In the genomic region with DNA sequence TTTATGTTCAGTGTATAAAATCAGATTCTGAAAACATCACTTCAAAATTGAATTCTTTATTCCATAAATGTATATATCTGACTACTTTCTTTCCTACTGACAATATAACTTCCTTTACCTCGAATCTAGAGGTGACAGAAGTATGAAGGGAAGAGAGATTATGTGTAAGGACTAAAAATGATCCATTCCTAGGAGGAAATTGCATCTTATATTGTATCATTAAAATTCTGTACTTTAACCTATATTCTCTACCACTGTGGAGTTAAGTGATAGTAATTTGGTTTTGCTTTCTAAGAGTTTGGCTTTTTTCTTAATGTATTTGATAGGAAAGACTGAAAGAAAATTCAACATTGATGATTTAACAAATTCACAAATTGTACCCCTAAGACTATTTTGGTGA, we compare ENCODE assay signal across 31 cellular contexts. TPM values are rescaled to one million over a fixed set of nuclear protein-coding genes. Genes with fewer than 3 reads are reported as not detected.
"Had no signal": no experiment of that assay in that cellular context is flagged by ENCODE, and none has a peak within 500 bp of the region (broad histone marks: within the 10 kb centered on the region; RNA-seq: fewer than 3 reads in every experiment).

No MANE protein-coding gene starts in this region.

- H3K9me3 ChIP-seq: stomach, suprapubic skin, testis, thoracic aorta, thyroid gland, tibial artery, tibial nerve, transverse colon, upper lobe of left lung, upper lobe of right lung, uterus, vagina had no signal

- H3K36me3 ChIP-seq: stomach, suprapubic skin, thoracic aorta, thyroid gland, tibial artery, tibial nerve, transverse colon, upper lobe of left lung, upper lobe of right lung, uterus, vagina had no signal

- H3K27ac ChIP-seq: stomach, suprapubic skin, testis, thoracic aorta, thyroid gland, tibial artery, tibial nerve, transverse colon, upper lobe of left lung, upper lobe of right lung, uterus, vagina had no signal

- H3K4me1 ChIP-seq: stomach, suprapubic skin, testis, thyroid gland, tibial artery, tibial nerve, upper lobe of left lung, upper lobe of right lung, uterus, vagina had no signal

- DNase-seq: stimulated activated CD4-positive, alpha-beta T cell treated with anti-CD3 and anti-CD28 coated beads, Interleukin-2, amount 100 ng/mL, for 48 hours; stimulated activated CD4-positive, alpha-beta T cell treated with anti-CD3 and anti-CD28 coated beads, Interleukin-4, amount 100 ng/mL, for 1 hour; stimulated activated CD4-positive, alpha-beta T cell treated with anti-CD3 and anti-CD28 coated beads, Interleukin-4, amount 100 ng/mL, for 24 hours; stimulated activated CD4-positive, alpha-beta T cell treated with anti-CD3 and anti-CD28 coated beads, Interleukin-4, amount 100 ng/mL, for 4 hours; stimulated activated CD8-positive, alpha-beta memory T cell treated with anti-CD3 and anti-CD28 coated beads, Interleukin-4, amount 100 ng/mL, for 48 hours; stimulated activated naive B cell treated with anti-CD40 and anti-IgM and Interleukin-4, amounts not matched to agents 10 μg/mL and 1 μg/mL and 100 μg/mL, for 72 hours; stimulated activated naive CD4-positive, alpha-beta T cell; stimulated activated naive CD4-positive, alpha-beta T cell treated with Interleukin-2 at 50 U/mL for 16 hours; stimulated activated naive CD8-positive, alpha-beta T cell treated with anti-CD3 and anti-CD28 coated beads, Interleukin-15, amount 100 ng/mL, for 72 hours; stimulated activated naive CD8-positive, alpha-beta T cell treated with anti-CD3 and anti-CD28 coated beads, Interleukin-15, Interleukin-2, amounts not matched to agents 100 U/mL and 50 U/mL, for 24 hours; stomach; substantia nigra; testis; thyroid gland; tibial artery; transverse colon; trophoblast cell; upper lobe of left lung; upper lobe of right lung; uterus had no signal

- ATAC-seq: stimulated activated effector memory CD8-positive, alpha-beta T cell treated with anti-CD3 and anti-CD28 coated beads, Interleukin-12 subunit alpha, Interleukin-12 subunit beta, amount 100 ng/mL, for 72 hours; stimulated activated memory B cell treated with anti-CD40 and anti-IgM and Interleukin-4, amounts not matched to agents 10 μg/mL and 1 μg/mL and 100 μg/mL, for 72 hours; stimulated activated naive B cell treated with anti-CD40 and anti-IgM and Interleukin-4, amounts not matched to agents 10 μg/mL and 1 μg/mL and 100 μg/mL, for 72 hours; stimulated activated naive CD8-positive, alpha-beta T cell treated with anti-CD3 and anti-CD28 coated beads, Interleukin-15, amount 100 ng/mL, for 72 hours; stimulated activated naive CD8-positive, alpha-beta T cell treated with anti-CD3 and anti-CD28 coated beads, Interleukin-15, Interleukin-2, amounts not matched to agents 100 U/mL and 50 U/mL, for 24 hours; upper lobe of right lung had no signal

- FAIRE-seq: urothelium cell line had no signal

- H3K4me3 ChIP-seq: stomach, suprapubic skin, testis, thoracic aorta, thyroid gland, tibial artery, tibial nerve, transverse colon, upper lobe of left lung, upper lobe of right lung, uterus, vagina had no signal

RNA-seq across cellular contexts. Expression of a gene that starts 11.4 kb away (rescaled TPM):
- total RNA-seq: stomach, subcutaneous adipose tissue, suprapubic skin, temporal lobe, thoracic aorta, thyroid gland, tibial nerve, transverse colon, upper lobe of left lung, upper lobe of right lung, ureter, uterus, vagina had no signal
- polyA plus RNA-seq: stomach, urinary bladder had no signal

RNA-seq across cellular contexts. Expression of a gene that starts 36.2 kb away (rescaled TPM):
- total RNA-seq: stomach, subcutaneous adipose tissue, suprapubic skin, temporal lobe, thoracic aorta, thyroid gland, tibial nerve, transverse colon, upper lobe of left lung, upper lobe of right lung, ureter, uterus, vagina had no signal
- polyA plus RNA-seq: urinary bladder had no signal
